Comparison of ENCODE assay signal across 6 cellular contexts in the genomic region with DNA sequence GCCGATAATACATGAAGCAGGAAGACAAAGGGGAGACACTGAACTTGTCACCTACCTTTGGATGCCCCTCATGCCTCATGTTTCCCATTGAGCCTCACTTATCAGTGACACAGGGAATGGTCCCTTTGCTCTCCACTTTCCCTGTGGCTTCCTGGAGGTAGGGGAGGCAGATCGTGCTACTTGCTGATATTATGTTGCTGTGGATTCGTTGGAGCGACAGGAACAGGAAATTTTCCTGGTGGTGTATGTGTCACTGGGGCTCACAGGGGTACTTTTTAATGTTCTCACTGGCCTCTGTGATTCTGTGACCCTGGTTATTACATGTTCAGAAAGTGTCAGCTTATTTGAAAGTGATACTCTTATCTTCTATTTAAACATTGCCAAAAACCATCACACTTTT.
A peak's percentile ranks its signal among the peaks of the same experiment; 100 is the strongest.
DNase-seq lines count a peak whose midpoint lies in the region; ATAC-seq and TF ChIP-seq lines count a peak whose summit lies in the region.
"Not testable (repeated sequence)": the region's sequence is repeated elsewhere in the genome, so short reads cannot be mapped to it uniquely, and the experiment has no call there.

No MANE protein-coding gene starts in this region.

- H2BK15ac ChIP-seq in IMR-90 (ENCODE audit: low read depth, low read length) = peak overlapping the region; percentile 33; the same call in 2 of the 3 replicates

- dilution Hi-C loops in IMR-90 (cut with HindIII; ENCODE audit: low sequenced_read_pairs, unreplicated experiment) = not testable (repeated sequence)

- H3K14ac ChIP-seq in IMR-90 (replicated peaks; ENCODE audit: low read depth, low read length) (0 out of 2 replicates have a peak overlapping the region, but pooled peaks have one; percentile 43), trophoblast cell (ENCODE audit: low read length) (peak overlapping the region; percentile 24)

- H3K4me1 Mint-ChIP-seq in activated CD8-positive, alpha-beta memory T cell treated with anti-CD3 and anti-CD28 coated beads, Interleukin-2, amount 10 ng/mL, durations not matched to agents 7 days and 5 days = peaks cover 39% of the 10 kb centered on the region
- H3K4me1 Mint-ChIP-seq in endothelial cell (ENCODE audit: unreplicated experiment) = peaks cover 56% of the 10 kb centered on the region

- not testable (repeated sequence) for H4K12ac ChIP-seq in trophoblast cell (ENCODE audit: low read depth, low read length)

- not testable (repeated sequence) for H3K23ac ChIP-seq in IMR-90 (ENCODE audit: low read depth, low read length); trophoblast cell (ENCODE audit: low read length)

- not testable (repeated sequence) for H3K27me3 Mint-ChIP-seq in activated CD8-positive, alpha-beta memory T cell treated with anti-CD3 and anti-CD28 coated beads, Interleukin-2, amount 10 ng/mL, durations not matched to agents 7 days and 5 days; endothelial cell (ENCODE audit: unreplicated experiment)

- H3K4me3 ChIP-seq in IMR-90 (ENCODE audit: insufficient read depth, low read depth, low read length); trophoblast cell (ENCODE audit: low read depth, low read length): not testable (repeated sequence)

- not testable (repeated sequence) for TF ChIP-seq POLR2A in IMR-90 (IDR thresholded peaks at IDR 0.05; ENCODE audit: low read depth, low read length)

- ATAC-seq in IMR-90 (ENCODE audit: low read depth); activated CD8-positive, alpha-beta memory T cell treated with anti-CD3 and anti-CD28 coated beads, Interleukin-2, amount 10 ng/mL, durations not matched to agents 7 days and 5 days: not testable (repeated sequence)

- peak overlapping the region; percentile 57 for H2BK20ac ChIP-seq in IMR-90 (ENCODE audit: low read depth, low read length)

- peaks cover 27% of the 10 kb centered on the region for H3K36me3 Mint-ChIP-seq in activated CD8-positive, alpha-beta memory T cell treated with anti-CD3 and anti-CD28 coated beads, Interleukin-2, amount 10 ng/mL, durations not matched to agents 7 days and 5 days
- H3K36me3 Mint-ChIP-seq in endothelial cell (ENCODE audit: low read depth, unreplicated experiment) = not testable (repeated sequence)

- POLR2A ChIA-PET in IMR-90 (lab: Charles Lee; ENCODE audit: unreplicated experiment) = not testable (repeated sequence)

- not testable (repeated sequence) for TF ChIP-seq RAD21 in IMR-90 (IDR thresholded peaks at IDR 0.05; ENCODE audit: low read length)

- BruUV-seq in IMR-90 (replicated peaks; lab: Mats Ljungman, UMichigan) = not testable (repeated sequence)

- H2BK12ac ChIP-seq in trophoblast cell (ENCODE audit: low read length) = peak overlapping the region; percentile 27

- not testable (repeated sequence) for H2AFZ ChIP-seq in IMR-90 (replicated peaks; ENCODE audit: low read length, poor library complexity); trophoblast cell (ENCODE audit: insufficient read depth, low read length, poor library complexity)

- CTCF ChIA-PET in IMR-90 (lab: Yijun Ruan, JAX); activated CD8-positive, alpha-beta memory T cell treated with anti-CD3 and anti-CD28 coated beads, Interleukin-2, amount 10 ng/mL, durations not matched to agents 7 days and 5 days (lab: Charles Lee): not testable (repeated sequence)

- not testable (repeated sequence) for H3K4me2 ChIP-seq in IMR-90 (ENCODE audit: low read depth, low read length); trophoblast cell (ENCODE audit: low read length)

- not testable (repeated sequence) for H2AK9ac ChIP-seq in IMR-90 (replicated peaks; ENCODE audit: low read depth, low read length, poor library complexity)

- peak overlapping the region; percentile 85 for H2AK5ac ChIP-seq in IMR-90 (ENCODE audit: low read depth, low read length)
- H2AK5ac ChIP-seq in trophoblast cell (ENCODE audit: low read length) = peak overlapping the region; percentile 57

- H4K8ac ChIP-seq in IMR-90 (ENCODE audit: low read depth in 2 of 2, low read length in 2 of 2); trophoblast cell (ENCODE audit: low read depth, low read length): not testable (repeated sequence)

- intact Hi-C loops in IMR-90 (cut with micrococcal nuclease) = not testable (repeated sequence)

- not testable (repeated sequence) for H4K20me1 ChIP-seq in IMR-90 (ENCODE audit: insufficient read depth, low read length)

- H2BK120ac ChIP-seq in IMR-90 (ENCODE audit: low read depth, low read length) (0 out of 2 replicates have a peak overlapping the region, but pooled peaks have one; percentile 32), trophoblast cell (ENCODE audit: insufficient read depth, low read length, poor library complexity) (peak overlapping the region; percentile 44)

- H3K27me3 ChIP-seq in IMR-90 (ENCODE audit: control insufficient read depth, insufficient read depth, low read length); trophoblast cell (ENCODE audit: insufficient read depth, low read length): not testable (repeated sequence)

- not testable (repeated sequence) for H3K27ac ChIP-seq in IMR-90 (ENCODE audit: insufficient read depth, low read length); trophoblast cell (ENCODE audit: low read depth, low read length)

- not testable (repeated sequence) for TF ChIP-seq CTCF in IMR-90 (conservative IDR thresholded peaks at IDR 0.05; ENCODE audit: low read depth, low read length); endothelial cell (IDR thresholded peaks at IDR 0.05; ENCODE audit: unreplicated experiment)

- H3K79me1 ChIP-seq in IMR-90 (ENCODE audit: low read depth in 1 of 2, low read length in 2 of 2); trophoblast cell (ENCODE audit: low read length): not testable (repeated sequence)

- H3K36me3 ChIP-seq in IMR-90 (ENCODE audit: control insufficient read depth, insufficient read depth, low read length); trophoblast cell (ENCODE audit: control insufficient read depth in 1 of 2, insufficient read depth in 2 of 2, low read length in 2 of 2): not testable (repeated sequence)

- H3K27ac Mint-ChIP-seq in activated CD8-positive, alpha-beta memory T cell treated with anti-CD3 and anti-CD28 coated beads, Interleukin-2, amount 10 ng/mL, durations not matched to agents 7 days and 5 days = peak overlapping the region; percentile 56
- peak overlapping the region; percentile 93 for H3K27ac Mint-ChIP-seq in endothelial cell (ENCODE audit: unreplicated experiment)

- H3K18ac ChIP-seq in IMR-90 (ENCODE audit: low read depth, low read length); trophoblast cell (ENCODE audit: low read length): not testable (repeated sequence)

- not testable (repeated sequence) for H4K5ac ChIP-seq in IMR-90 (ENCODE audit: low read depth, low read length)

- not testable (repeated sequence) for H3K9me3 ChIP-seq in IMR-90 (ENCODE audit: control insufficient read depth, insufficient read depth, low read length); trophoblast cell (ENCODE audit: insufficient read depth, low read depth, low read length)

- H3K56ac ChIP-seq in IMR-90 (ENCODE audit: extremely low read depth, insufficient read depth, low read length) = not testable (repeated sequence)

- H3K9me3 Mint-ChIP-seq in activated CD8-positive, alpha-beta memory T cell treated with anti-CD3 and anti-CD28 coated beads, Interleukin-2, amount 10 ng/mL, durations not matched to agents 7 days and 5 days (ENCODE audit: low read depth); endothelial cell (ENCODE audit: unreplicated experiment): not testable (repeated sequence)

- not testable (repeated sequence) for H3K9ac ChIP-seq in IMR-90 (ENCODE audit: low read depth, low read length); trophoblast cell (ENCODE audit: low read length)

- H3K4me3 Mint-ChIP-seq in activated CD8-positive, alpha-beta memory T cell treated with anti-CD3 and anti-CD28 coated beads, Interleukin-2, amount 10 ng/mL, durations not matched to agents 7 days and 5 days = not testable (repeated sequence)
- peak overlapping the region; percentile 60 for H3K4me3 Mint-ChIP-seq in endothelial cell (ENCODE audit: unreplicated experiment)

- H2BK5ac ChIP-seq in IMR-90 (ENCODE audit: low read depth, low read length, poor library complexity, severe bottlenecking); trophoblast cell (ENCODE audit: low read depth, low read length, poor library complexity): not testable (repeated sequence)

- no CpG with 5 or more reads among the region's 4 CpGs for WGBS in IMR-90 (ENCODE audit: extremely low coverage in 2 of 2, insufficient read length in 1 of 2), 2 experiments
- no CpG with 5 or more reads among the region's 4 CpGs for WGBS in trophoblast cell (ENCODE audit: extremely low coverage, insufficient coverage, insufficient read length)

- H3K9me1 ChIP-seq in IMR-90 (ENCODE audit: insufficient read depth, low read length) = not testable (repeated sequence)

- DNase-seq in IMR-90; activated CD8-positive, alpha-beta memory T cell treated with anti-CD3 and anti-CD28 coated beads, Interleukin-2, amount 10 ng/mL, durations not matched to agents 7 days and 5 days; trophoblast cell: not testable (repeated sequence)
- DNase-seq in dermis blood vessel endothelial cell (peak; percentile 39), endothelial cell (ENCODE audit: low spot score) (peak; percentile 12), lung microvascular endothelial cell (ENCODE audit: low read depth in 2 of 2) (peak; percentile 52 to 75)

- H3K79me2 ChIP-seq in trophoblast cell (ENCODE audit: control insufficient read depth, insufficient read depth, low read length, poor library complexity) = not testable (repeated sequence)

- H4K91ac ChIP-seq in IMR-90 (ENCODE audit: insufficient read depth, low read depth, low read length) (peak overlapping the region; percentile 13; the same call in 1 of the 2 replicates), trophoblast cell (ENCODE audit: low read depth, low read length) (peak overlapping the region; percentile 63)

- H3K4ac ChIP-seq in IMR-90 (ENCODE audit: low read depth, low read length) = peak overlapping the region; percentile 32
- not testable (repeated sequence) for H3K4ac ChIP-seq in trophoblast cell (ENCODE audit: low read depth, low read length)

- H3K4me1 ChIP-seq in IMR-90 (ENCODE audit: control insufficient read depth, insufficient read depth, low read length); trophoblast cell (ENCODE audit: control insufficient read depth in 1 of 2, insufficient read depth in 2 of 2, low read length in 2 of 2): not testable (repeated sequence)

- in situ Hi-C loops in IMR-90 (cut with MboI; ENCODE audit: low sequenced_read_pairs) = not testable (repeated sequence)
